8 cellular contexts compared by ENCODE assay signal in genomic region chr6:155315516-155315871, GRCh38. TPM values are rescaled to one million over a fixed set of nuclear protein-coding genes. Genes with fewer than 3 reads are reported as not detected.
A peak's percentile ranks its signal among the peaks of the same experiment; 100 is the strongest.
DNase-seq lines count a peak whose midpoint lies in the region; ATAC-seq, FAIRE-seq and TF ChIP-seq lines count a peak whose summit lies in the region.

No MANE protein-coding gene starts in this region.

- TF ChIP-seq POLR2A in H1 (IDR thresholded peaks at IDR 0.05; ENCODE audit: control extremely low read depth in 1 of 2, low read depth in 2 of 2, low read length in 2 of 2), result no peak

- H3K56ac ChIP-seq in H1 (replicated peaks; ENCODE audit: insufficient read length, low read depth, low read length), result no peak overlapping the region

- H3K36me3 ChIP-seq in OCI-LY1 (ENCODE audit: insufficient read depth, low read length) (peaks cover 24% of the 10 kb centered on the region), H1 (ENCODE audit: control insufficient read depth in 2 of 4, insufficient read depth in 4 of 4, low read length in 3 of 4) (peaks cover 0 to 22% (median 2%) of the 10 kb centered on the region in 4 experiments; a peak in 2 of 8 replicates), parathyroid adenoma (ENCODE audit: control insufficient read depth, insufficient read depth, low read length) (no peaks in the 10 kb centered on the region), trophoblast cell (ENCODE audit: control insufficient read depth in 1 of 2, insufficient read depth in 2 of 2, low read length in 2 of 2) (no peaks in the 10 kb centered on the region)

- H3K9ac ChIP-seq in OCI-LY1 (ENCODE audit: low read length) (peak overlapping the region; percentile 74), H1 (replicated peaks in 1 of 4; ENCODE audit: extremely low read depth in 1 of 4, low read depth in 3 of 4, low read length in 3 of 4) (no peak overlapping the region), parathyroid adenoma (no peak overlapping the region), trophoblast cell (ENCODE audit: low read length) (no peak overlapping the region)

- no peak overlapping the region for H3K23ac ChIP-seq in H1 (ENCODE audit: insufficient read length)
- H3K23ac ChIP-seq in trophoblast cell (ENCODE audit: low read length), result no peak overlapping the region

- H2BK120ac ChIP-seq in H1 (replicated peaks; ENCODE audit: low read depth, low read length) (no peak overlapping the region), trophoblast cell (ENCODE audit: insufficient read depth, low read length, poor library complexity) (no peak overlapping the region)

- H4K91ac ChIP-seq in H1 (replicated peaks; ENCODE audit: insufficient read length, low read length) (no peak overlapping the region), trophoblast cell (ENCODE audit: low read depth, low read length) (no peak overlapping the region)

- no peak overlapping the region for H3K4ac ChIP-seq in H1 (replicated peaks; ENCODE audit: insufficient read length, low read depth, low read length)
- no peak overlapping the region for H3K4ac ChIP-seq in trophoblast cell (ENCODE audit: low read depth, low read length)

- CTCF ChIA-PET in H1 (lab: Charles Lee; ENCODE audit: partially characterized antibody), result interaction anchor here (0.6 to 2.5 kb wide), 6 partner anchors 11 to 300 kb away, joined by 3 to 10 read pairs (median 3); no protein-coding TSS in a partner anchor

- H2AFZ ChIP-seq in OCI-LY1 (ENCODE audit: low read length), result peak overlapping the region; percentile 77
- H2AFZ ChIP-seq in H1 (ENCODE audit: low read length), result no peak overlapping the region
- H2AFZ ChIP-seq in parathyroid adenoma, result peak overlapping the region; percentile 98
- H2AFZ ChIP-seq in trophoblast cell (ENCODE audit: insufficient read depth, low read length, poor library complexity), result no peak overlapping the region

- H2BK20ac ChIP-seq in H1 (ENCODE audit: low read length), result no peak overlapping the region

- H3K27me3 ChIP-seq in OCI-LY1 (ENCODE audit: insufficient read depth, low read length), result no peaks in the 10 kb centered on the region
- no peaks in the 10 kb centered on the region for H3K27me3 ChIP-seq in H1 (replicated peaks in 1 of 4; ENCODE audit: control insufficient read depth in 3 of 4, extremely low read depth in 1 of 4, insufficient read depth in 3 of 4, low read length in 3 of 4)
- H3K27me3 ChIP-seq in parathyroid adenoma (ENCODE audit: control insufficient read depth, insufficient read depth, low read length), result no peaks in the 10 kb centered on the region
- H3K27me3 ChIP-seq in trophoblast cell (ENCODE audit: insufficient read depth, low read length), result no peaks in the 10 kb centered on the region

- TF ChIP-seq RAD21 in H1 (IDR thresholded peaks at IDR 0.05 in 1 of 2, conservative IDR thresholded peaks at IDR 0.05 in 1 of 2; ENCODE audit: low read depth in 2 of 2, low read length in 2 of 2), result no peak

- no peak for ATAC-seq in GM21786 (IDR thresholded peaks at IDR 0.05; ENCODE audit: unreplicated experiment)

- H3K9me2 ChIP-seq in OCI-LY1 (ENCODE audit: low read depth, low read length), result no peaks in the 10 kb centered on the region

- H3K4me3 ChIP-seq in OCI-LY1 (ENCODE audit: low read depth, low read length, poor library complexity, severe bottlenecking) (peak overlapping the region; percentile 83), H1 (ENCODE audit: extremely low read depth in 1 of 4, insufficient read depth in 2 of 4, low read depth in 3 of 4, low read length in 4 of 4) (peak overlapping the region in 2 of 4 experiments; percentile 92 to 94; a peak in 4 of 8 replicates), parathyroid adenoma (ENCODE audit: low read depth, low read length) (peak overlapping the region; percentile 92), trophoblast cell (ENCODE audit: low read depth, low read length) (no peak overlapping the region)

- no peak for TF ChIP-seq EP300 in H1 (IDR thresholded peaks at IDR 0.05; ENCODE audit: borderline replicate concordance in 1 of 2, low read depth in 2 of 2, low read length in 2 of 2)

- H3K18ac ChIP-seq in H1 (ENCODE audit: extremely low read depth, low read length) (no peak overlapping the region), trophoblast cell (ENCODE audit: low read length) (no peak overlapping the region)

- WGBS in H1 (ENCODE audit: extremely low coverage in 1 of 2, insufficient coverage in 1 of 2, insufficient read length in 1 of 2, insufficient replicate concordance in 2 of 2, low coverage in 1 of 2, low lambda C conversion rate in 2 of 2, missing lambda C conversion rate in 1 of 2), 2 experiments, result 80% methylated on average over 3 of the region's 3 CpGs; no CpG with 5 or more reads in 1 of the 2 experiments
- WGBS in trophoblast cell (ENCODE audit: extremely low coverage, insufficient coverage, insufficient read length), result no CpG with 5 or more reads among the region's 3 CpGs

- H3F3A ChIP-seq in OCI-LY1 (ENCODE audit: insufficient read depth, low read length), result no peaks in the 10 kb centered on the region

- H2BK12ac ChIP-seq in H1 (ENCODE audit: low read depth, low read length) (no peak overlapping the region), trophoblast cell (ENCODE audit: low read length) (no peak overlapping the region)

- DNase-seq in EL, result peak; percentile 9
- DNase-seq in H1 (ENCODE audit: low read depth in 1 of 2, low spot score in 2 of 2), result no peak
- DNase-seq in foreskin melanocyte, result no peak
- no peak for DNase-seq in trophoblast cell
- DNase-seq in DMS79 treated with DMSO at 0.1 percent for 48 hours (lab: John Stamatoyannopoulos, UW), result no peak

- peak overlapping the region; percentile 86 for H3K4me2 ChIP-seq in OCI-LY1 (ENCODE audit: low read length)
- peak overlapping the region; percentile 85 to 95 for H3K4me2 ChIP-seq in H1 (ENCODE audit: insufficient read depth in 1 of 2, low read depth in 2 of 2, low read length in 2 of 2)
- peak overlapping the region; percentile 94 for H3K4me2 ChIP-seq in parathyroid adenoma (ENCODE audit: low read length)
- H3K4me2 ChIP-seq in trophoblast cell (ENCODE audit: low read length), result no peak overlapping the region

- H2BK5ac ChIP-seq in H1 (ENCODE audit: low read depth, low read length), result no peak overlapping the region
- H2BK5ac ChIP-seq in trophoblast cell (ENCODE audit: low read depth, low read length, poor library complexity), result no peak overlapping the region

- H3K14ac ChIP-seq in H1 (ENCODE audit: insufficient read length) (no peak overlapping the region), trophoblast cell (ENCODE audit: low read length) (no peak overlapping the region)

- H2AK5ac ChIP-seq in H1 (ENCODE audit: low read depth, low read length) (no peak overlapping the region), trophoblast cell (ENCODE audit: low read length) (no peak overlapping the region)

- H4K8ac ChIP-seq in H1 (ENCODE audit: extremely low read depth, insufficient read depth, low read length) (no peak overlapping the region), trophoblast cell (ENCODE audit: low read depth, low read length) (no peak overlapping the region)

- H3K79me2 ChIP-seq in OCI-LY1 (ENCODE audit: insufficient read depth, low read length), result peaks cover 11% of the 10 kb centered on the region
- peaks cover 0 to 25% of the 10 kb centered on the region in 2 experiments; a peak in 2 of 4 replicates for H3K79me2 ChIP-seq in H1 (ENCODE audit: control insufficient read depth in 1 of 2, insufficient read depth in 2 of 2, low read length in 2 of 2)
- no peaks in the 10 kb centered on the region for H3K79me2 ChIP-seq in parathyroid adenoma
- H3K79me2 ChIP-seq in trophoblast cell (ENCODE audit: control insufficient read depth, insufficient read depth, low read length, poor library complexity), result peaks cover 4% of the 10 kb centered on the region

- POLR2A ChIA-PET in H1 (lab: Charles Lee; ENCODE audit: partially characterized antibody), result interaction anchor here (0.7 to 0.8 kb wide), 3 partner anchors 11 to 973 kb away, joined by 3 read pairs; no protein-coding TSS in a partner anchor

- H4K5ac ChIP-seq in H1 (ENCODE audit: insufficient read length, low read depth, low read length), result no peak overlapping the region

- H3K27ac ChIP-seq in OCI-LY1 (ENCODE audit: low read depth, low read length, poor library complexity, severe bottlenecking), result peak overlapping the region; percentile 94
- H3K27ac ChIP-seq in H1 (ENCODE audit: low read depth, low read length), result no peak overlapping the region
- H3K27ac ChIP-seq in parathyroid adenoma, result peak overlapping the region; percentile 70
- no peak overlapping the region for H3K27ac ChIP-seq in trophoblast cell (ENCODE audit: low read depth, low read length)

- H4K12ac ChIP-seq in trophoblast cell (ENCODE audit: low read depth, low read length), result no peak overlapping the region

- TF ChIP-seq CTCF in OCI-LY1 (IDR thresholded peaks at IDR 0.05; ENCODE audit: low read length) (no peak), H1 (IDR thresholded peaks at IDR 0.05; ENCODE audit: control extremely low read depth in 1 of 3, insufficient read depth in 1 of 3, low read depth in 1 of 3, low read length in 3 of 3) (no peak), parathyroid adenoma (IDR thresholded peaks at IDR 0.05) (no peak)

- H3K23me2 ChIP-seq in H1 (ENCODE audit: low read depth, low read length), result peaks cover 6% of the 10 kb centered on the region

- H3K9me3 ChIP-seq in OCI-LY1 (ENCODE audit: low read length) (no peaks in the 10 kb centered on the region), H1 (ENCODE audit: insufficient read depth in 2 of 2, low read depth in 1 of 2, low read length in 1 of 2) (no peaks in the 10 kb centered on the region), parathyroid adenoma (ENCODE audit: control insufficient read depth, low read length) (no peaks in the 10 kb centered on the region), trophoblast cell (ENCODE audit: insufficient read depth, low read depth, low read length) (no peaks in the 10 kb centered on the region)

- H3K4me1 ChIP-seq in OCI-LY1 (ENCODE audit: insufficient read depth, low read length, severe bottlenecking) (peaks cover 27% of the 10 kb centered on the region), H1 (replicated peaks in 1 of 4; ENCODE audit: control insufficient read depth in 3 of 4, insufficient read depth in 4 of 4, low read length in 3 of 4) (no peaks in the 10 kb centered on the region), parathyroid adenoma (no peaks in the 10 kb centered on the region), trophoblast cell (ENCODE audit: control insufficient read depth in 1 of 2, insufficient read depth in 2 of 2, low read length in 2 of 2) (no peaks in the 10 kb centered on the region)

- no peak overlapping the region for H2BK15ac ChIP-seq in H1 (ENCODE audit: low read length)

- peak; percentile 42 for FAIRE-seq in H1 (lab: Jason Lieb, UNC)

- H3K79me1 ChIP-seq in H1 (ENCODE audit: low read depth, low read length), result no peaks in the 10 kb centered on the region
- peaks cover 3% of the 10 kb centered on the region for H3K79me1 ChIP-seq in trophoblast cell (ENCODE audit: low read length)

- H4K20me1 ChIP-seq in OCI-LY1 (ENCODE audit: insufficient read depth, low read length) (no peaks in the 10 kb centered on the region), H1 (replicated peaks in 1 of 2; ENCODE audit: control insufficient read depth in 1 of 2, insufficient read depth in 2 of 2, low read length in 2 of 2) (no peaks in the 10 kb centered on the region)

RNA-seq across cellular contexts. Expression of gene TFB1M, which starts 1.2 kb away (rescaled TPM):
- total RNA-seq in H1 (2021; fragmentation: NEBNext Ultra II Directional; extraction: Animal tissue kit (Norgen Biotek cat#: 25700)), result 49.4 and 52.3 TPM in 2 replicates
- polyA plus RNA-seq in H1 (2011; rRNA removed), result 17.8 and 28.2 TPM in 2 replicates
- polyA plus RNA-seq in H1 (2011; cell fraction: cytosol; rRNA removed), result 34.1 TPM
- 28.3 TPM for polyA plus RNA-seq in H1 (2011; cell fraction: nucleus; rRNA removed)
- 34.0 to 44.9 TPM (median 38.3 TPM) in 4 replicates for polyA plus RNA-seq in H1 (2012, experiment 1 of 2)
- polyA plus RNA-seq in H1 (2012, experiment 2 of 2), result 12.9 TPM
- polyA plus RNA-seq in H1 (2013, experiment 1 of 2), result 52.4 TPM
- 50.2 TPM for polyA plus RNA-seq in H1 (2013, experiment 2 of 2)
- polyA minus RNA-seq in H1 (2011; rRNA and poly(A)+ RNA removed), result 38.3 and 46.3 TPM in 2 replicates
- 40.7 TPM for polyA minus RNA-seq in H1 (2011; cell fraction: cytosol; rRNA and poly(A)+ RNA removed)
- 111 TPM for polyA minus RNA-seq in H1 (2011; cell fraction: nucleus; rRNA and poly(A)+ RNA removed)
- 19.2 and 19.9 TPM in 2 replicates for polyA plus RNA-seq in trophoblast cell (2013)

RNA-seq across cellular contexts. Expression of gene CLDN20, which starts 51.7 kb away (rescaled TPM):
- total RNA-seq in H1 (2021; fragmentation: NEBNext Ultra II Directional; extraction: Animal tissue kit (Norgen Biotek cat#: 25700)), result not detected in 2 replicates
- polyA plus RNA-seq in H1 (2011; rRNA removed), result not detected in 2 replicates
- polyA plus RNA-seq in H1 (2011; cell fraction: cytosol; rRNA removed), result not detected
- not detected for polyA plus RNA-seq in H1 (2011; cell fraction: nucleus; rRNA removed)
- 0.46 to 1.2 TPM (median 0.71 TPM) in 4 replicates for polyA plus RNA-seq in H1 (2012, experiment 1 of 2)
- polyA plus RNA-seq in H1 (2012, experiment 2 of 2), result not detected
- polyA plus RNA-seq in H1 (2013, experiment 1 of 2), result not detected
- polyA plus RNA-seq in H1 (2013, experiment 2 of 2), result not detected
- 0.24 TPM in 1 of 2 replicates, not detected in the other for polyA minus RNA-seq in H1 (2011; rRNA and poly(A)+ RNA removed)
- not detected for polyA minus RNA-seq in H1 (2011; cell fraction: cytosol; rRNA and poly(A)+ RNA removed)
- polyA minus RNA-seq in H1 (2011; cell fraction: nucleus; rRNA and poly(A)+ RNA removed), result 0.70 TPM
- not detected in 2 replicates for polyA plus RNA-seq in trophoblast cell (2013)

Comparison
In these comparisons a context has a peak if more than half of its experiments do, and no peak if none do; other contexts are left out.
1. H2AFZ ChIP-seq: peak in OCI-LY1 (single experiment) and parathyroid adenoma (single experiment); none in H1 (single experiment) and trophoblast cell (single experiment).
2. H3K27ac ChIP-seq: peak in OCI-LY1 (single experiment) and parathyroid adenoma (single experiment); none in H1 (single experiment) and trophoblast cell (single experiment).